In genomic region chr1:109620890-109621289, GRCh38 we compare ENCODE assay signal across 1 cellular context.
A peak's percentile ranks its signal among the peaks of the same experiment; 100 is the strongest.
TF ChIP-seq lines count a peak whose summit lies in the region.

No MANE protein-coding gene starts in this region.

TF ChIP-seq in HepG2, 621 proteins besides CTCF, POLR2A, EP300 and RAD21 (continued from another document):
- TF ChIP-seq YEATS2 (CRISPR knock-in tag; IDR thresholded peaks at IDR 0.05; ENCODE audit: borderline replicate concordance) (0 out of 2 replicates have a peak, but pooled peaks have one; percentile 26), FOXJ3 (CRISPR knock-in tag; IDR thresholded peaks at IDR 0.05; ENCODE audit: borderline replicate concordance) (no peak), HDAC6 (IDR thresholded peaks at IDR 0.05; ENCODE audit: low read depth, low read length) (no peak), SNAPC2 (CRISPR knock-in tag; IDR thresholded peaks at IDR 0.05) (no peak), MZF1 (CRISPR knock-in tag; IDR thresholded peaks at IDR 0.05; ENCODE audit: borderline replicate concordance) (no peak), ZNF720 (CRISPR knock-in tag; IDR thresholded peaks at IDR 0.05) (no peak), RARG (CRISPR knock-in tag; IDR thresholded peaks at IDR 0.05; ENCODE audit: low read depth) (no peak), MEIS1 (CRISPR knock-in tag; IDR thresholded peaks at IDR 0.05; ENCODE audit: borderline replicate concordance) (no peak; the same call in 1 of the 2 replicates), FOSL1 (CRISPR knock-in tag; IDR thresholded peaks at IDR 0.05; ENCODE audit: borderline replicate concordance) (no peak), ZNF253 (CRISPR knock-in tag; IDR thresholded peaks at IDR 0.05; ENCODE audit: borderline replicate concordance) (no peak), FOSL2 (CRISPR knock-in tag; IDR thresholded peaks at IDR 0.05) (peak; percentile 20; the same call in 1 of the 2 replicates), ZFX (CRISPR knock-in tag; IDR thresholded peaks at IDR 0.05; ENCODE audit: low read depth) (peak; percentile 65; the same call in 1 of the 2 replicates), ZNF496 (CRISPR knock-in tag; IDR thresholded peaks at IDR 0.05; ENCODE audit: insufficient replicate concordance) (no peak), TARDBP (CRISPR knock-in tag; IDR thresholded peaks at IDR 0.05) (no peak), XBP1 (CRISPR knock-in tag; IDR thresholded peaks at IDR 0.05) (no peak), DNMT1 (CRISPR knock-in tag; IDR thresholded peaks at IDR 0.05) (no peak), NCOA2 (CRISPR knock-in tag; IDR thresholded peaks at IDR 0.05) (no peak), ZNF839 (CRISPR knock-in tag; IDR thresholded peaks at IDR 0.05; ENCODE audit: borderline replicate concordance) (no peak), SRY (CRISPR knock-in tag; IDR thresholded peaks at IDR 0.05) (no peak), TFAP4 (IDR thresholded peaks at IDR 0.05; ENCODE audit: borderline replicate concordance, low read depth) (peak; percentile 21; the same call in 1 of the 2 replicates), MLLT10 (CRISPR knock-in tag; IDR thresholded peaks at IDR 0.05) (no peak), PHF8 (CRISPR knock-in tag; IDR thresholded peaks at IDR 0.05) (no peak), SRSF9 (IDR thresholded peaks at IDR 0.05; ENCODE audit: borderline replicate concordance, insufficient read depth, low read depth, low read length, poor library complexity, severe bottlenecking) (no peak), ZBTB2 (CRISPR knock-in tag; IDR thresholded peaks at IDR 0.05; ENCODE audit: low read depth) (no peak), SIX4 (CRISPR knock-in tag; IDR thresholded peaks at IDR 0.05) (no peak), KLF15 (CRISPR knock-in tag; IDR thresholded peaks at IDR 0.05; ENCODE audit: borderline replicate concordance) (no peak), FOXM1 (CRISPR knock-in tag; IDR thresholded peaks at IDR 0.05) (no peak), ZNF460 (CRISPR knock-in tag; IDR thresholded peaks at IDR 0.05; ENCODE audit: borderline replicate concordance) (no peak), ARID4A (CRISPR knock-in tag; IDR thresholded peaks at IDR 0.05; ENCODE audit: borderline replicate concordance) (peak; percentile 81), PRMT3 (CRISPR knock-in tag; IDR thresholded peaks at IDR 0.05; ENCODE audit: borderline replicate concordance, low read depth) (no peak), ZNF816 (CRISPR knock-in tag; IDR thresholded peaks at IDR 0.05; ENCODE audit: borderline replicate concordance) (0 out of 2 replicates have a peak, but pooled peaks have one; percentile 78), FOXP4 (CRISPR knock-in tag; IDR thresholded peaks at IDR 0.05) (0 out of 2 replicates have a peak, but pooled peaks have one; percentile 22), ZSCAN9 (CRISPR knock-in tag; IDR thresholded peaks at IDR 0.05; ENCODE audit: borderline replicate concordance) (no peak), HMG20B (CRISPR knock-in tag; conservative IDR thresholded peaks at IDR 0.05) (no peak), MBD4 (IDR thresholded peaks at IDR 0.05; ENCODE audit: borderline replicate concordance, low read length) (no peak)
